14 cellular contexts compared by ENCODE assay signal in genomic region chr11:116500002-116500832, GRCh38.
"Had no signal": no experiment of that assay in that cellular context is flagged by ENCODE, and none has a peak within 500 bp of the region (broad histone marks: within the 10 kb centered on the region; RNA-seq: fewer than 3 reads in every experiment).

No MANE protein-coding gene starts in this region.

- H3K27me3 ChIP-seq: ovary, thyroid gland had no signal

- H3K27ac Mint-ChIP-seq: activated B cell treated with CpG ODN at 0.5 μM for 24 hours; activated CD4-positive, alpha-beta T cell treated with anti-CD3 and anti-CD28 coated beads, Interleukin-2, amount 10 ng/mL, durations not matched to agents 24 days and 14 days; activated T-helper 17 cell treated with anti-CD3 and anti-CD28 coated beads, Interleukin-2, amount 50 U/mL, for 72 hours; dendritic cell treated with granulocyte-macrophage colony-stimulating factor and Interleukin-4, amounts not matched to agents 40 ng/mL and 50 ng/mL, for 4 days; natural killer cell treated with Interleukin-12 subunit alpha and Interleukin-12 subunit beta and Interleukin-15 and Interleukin-18, amount 100 ng/mL, for 72 hours; T-helper 1 cell treated with Interleukin-12 subunit alpha and Interleukin-12 subunit beta and Interleukin-4 antibody, amounts not matched to agents 30 μg/mL and 1 μg/mL, for 36 hours had no signal

- H3K4me1 Mint-ChIP-seq: activated B cell treated with CpG ODN at 0.5 μM for 24 hours; activated CD4-positive, alpha-beta T cell treated with anti-CD3 and anti-CD28 coated beads, Interleukin-2, amount 10 ng/mL, durations not matched to agents 24 days and 14 days; activated T-helper 17 cell treated with anti-CD3 and anti-CD28 coated beads, Interleukin-2, amount 50 U/mL, for 72 hours; central memory CD8-positive, alpha-beta T cell had no signal

- ATAC-seq: natural killer cell treated with Interleukin-12 subunit alpha and Interleukin-12 subunit beta and Interleukin-15 and Interleukin-18, amount 100 ng/mL, for 72 hours had no signal

- DNase-seq: activated B cell treated with CpG ODN at 0.5 μM for 24 hours; activated naive CD4-positive, alpha-beta T cell treated with anti-CD3 and anti-CD28 coated beads, Interleukin-2, amount 50 U/mL, for 16 hours; activated T-cell treated with anti-CD3 and anti-CD28 coated beads for 4 hours had no signal

- H3K9me3 ChIP-seq: adrenal gland, ovary, thyroid gland had no signal

- H3K36me3 Mint-ChIP-seq: natural killer cell treated with Interleukin-12 subunit alpha and Interleukin-12 subunit beta and Interleukin-15 and Interleukin-18, amount 100 ng/mL, for 72 hours had no signal

- H3K4me3 ChIP-seq: adrenal gland, lung, ovary, skin epidermis, thyroid gland had no signal

- H3K27ac ChIP-seq: ovary, skin epidermis, thyroid gland had no signal

- H3K36me3 ChIP-seq: adrenal gland, ovary, thyroid gland had no signal

- H3K4me3 Mint-ChIP-seq: activated B cell treated with CpG ODN at 0.5 μM for 24 hours; activated CD4-positive, alpha-beta T cell treated with anti-CD3 and anti-CD28 coated beads, Interleukin-2, amount 10 ng/mL, durations not matched to agents 24 days and 14 days; activated T-helper 17 cell treated with anti-CD3 and anti-CD28 coated beads, Interleukin-2, amount 50 U/mL, for 72 hours; central memory CD8-positive, alpha-beta T cell; dendritic cell treated with granulocyte-macrophage colony-stimulating factor and Interleukin-4, amounts not matched to agents 40 ng/mL and 50 ng/mL, for 4 days; natural killer cell treated with Interleukin-12 subunit alpha and Interleukin-12 subunit beta and Interleukin-15 and Interleukin-18, amount 100 ng/mL, for 72 hours; T-helper 1 cell treated with Interleukin-12 subunit alpha and Interleukin-12 subunit beta and Interleukin-4 antibody, amounts not matched to agents 30 μg/mL and 1 μg/mL, for 36 hours had no signal

- H3K9me3 Mint-ChIP-seq: activated B cell treated with CpG ODN at 0.5 μM for 24 hours; activated CD4-positive, alpha-beta T cell treated with anti-CD3 and anti-CD28 coated beads, Interleukin-2, amount 10 ng/mL, durations not matched to agents 24 days and 14 days; activated T-helper 17 cell treated with anti-CD3 and anti-CD28 coated beads, Interleukin-2, amount 50 U/mL, for 72 hours; central memory CD8-positive, alpha-beta T cell; dendritic cell treated with granulocyte-macrophage colony-stimulating factor and Interleukin-4, amounts not matched to agents 40 ng/mL and 50 ng/mL, for 4 days; natural killer cell treated with Interleukin-12 subunit alpha and Interleukin-12 subunit beta and Interleukin-15 and Interleukin-18, amount 100 ng/mL, for 72 hours; T-helper 1 cell treated with Interleukin-12 subunit alpha and Interleukin-12 subunit beta and Interleukin-4 antibody, amounts not matched to agents 30 μg/mL and 1 μg/mL, for 36 hours had no signal

- H3K4me1 ChIP-seq: adrenal gland, thyroid gland had no signal
